8 cellular contexts compared by ENCODE assay signal in the genomic region with DNA sequence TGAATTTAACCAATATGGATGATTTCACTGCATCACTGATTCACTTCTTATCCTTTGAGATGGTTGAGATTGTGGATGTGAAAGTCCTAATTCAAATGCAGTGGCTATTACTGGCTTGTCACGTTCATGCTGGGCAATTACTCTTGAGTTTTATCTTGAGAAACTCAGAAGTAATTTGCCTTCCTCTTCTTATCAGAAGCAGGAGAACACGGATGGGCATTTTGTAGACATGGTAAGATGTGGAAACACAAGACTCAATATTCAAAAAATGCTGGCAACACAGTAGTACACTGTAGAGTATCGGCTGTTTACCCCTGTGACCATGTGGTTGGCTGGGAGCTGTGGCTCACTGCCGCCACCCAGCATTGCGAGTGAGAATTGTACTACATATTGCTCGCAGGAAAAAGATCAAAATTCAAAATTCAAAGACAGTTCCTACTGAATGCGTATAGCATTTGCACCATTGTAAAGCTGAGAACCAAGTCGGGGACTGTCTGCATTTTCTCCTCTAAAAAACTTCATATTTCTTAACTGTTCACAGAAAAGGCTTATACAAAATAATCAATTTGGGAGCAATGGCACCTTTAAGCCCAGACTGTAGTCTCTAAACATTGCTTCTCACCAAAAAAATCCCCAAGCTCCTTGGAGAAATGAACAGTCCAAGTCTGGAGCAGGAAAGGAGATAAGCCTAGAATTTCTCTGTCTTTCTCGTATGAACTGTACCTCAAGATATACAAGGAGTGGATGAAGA.
DNase-seq lines count a peak whose midpoint lies in the region; ATAC-seq lines count a peak whose summit lies in the region.

No MANE protein-coding gene starts in this region.

- ATAC-seq in GM19025 (IDR thresholded peaks at IDR 0.05; ENCODE audit: low read depth, unreplicated experiment) = peak; percentile 92
- peak; percentile 96 for ATAC-seq in HG03175 (IDR thresholded peaks at IDR 0.05; ENCODE audit: unreplicated experiment)
- ATAC-seq in activated naive CD8-positive, alpha-beta T cell treated with anti-CD3 and anti-CD28 coated beads, Interleukin-2, amount 50 U/mL, for 24 hours = peak; percentile 92

- no peak overlapping the region for H3K27ac ChIP-seq in CD4-positive, alpha-beta memory T cell (ENCODE audit: low read depth, low read length)
- H3K27ac ChIP-seq in SJCRH30 = no peak overlapping the region

- intact Hi-C loops in CD4-positive, alpha-beta memory T cell (cut with micrococcal nuclease) = loop anchor here (1.0 kb wide), 5 partner anchors 27 to 238 kb away; no protein-coding TSS in a partner anchor

- no peaks in the 10 kb centered on the region for H3K9me3 ChIP-seq in CD4-positive, alpha-beta memory T cell (ENCODE audit: control insufficient read depth in 1 of 2, low read length in 2 of 2)
- no peaks in the 10 kb centered on the region for H3K9me3 ChIP-seq in SJCRH30 (replicated peaks)

- no peaks in the 10 kb centered on the region for H3K9me3 Mint-ChIP-seq in CD4-positive, alpha-beta memory T cell
- no peaks in the 10 kb centered on the region for H3K9me3 Mint-ChIP-seq in activated naive CD8-positive, alpha-beta T cell treated with anti-CD3 and anti-CD28 coated beads, Interleukin-2, amount 50 U/mL, for 24 hours

- no peak overlapping the region for H3K4me3 ChIP-seq in CD4-positive, alpha-beta memory T cell (ENCODE audit: low read length in 2 of 2)
- no peak overlapping the region for H3K4me3 ChIP-seq in SJCRH30

- H3K4me1 ChIP-seq in CD4-positive, alpha-beta memory T cell (ENCODE audit: insufficient read depth, low read length) = no peaks in the 10 kb centered on the region
- H3K4me1 ChIP-seq in SJCRH30 = no peaks in the 10 kb centered on the region

- DNase-seq in CD4-positive, alpha-beta memory T cell = peak; percentile 57 to 71 (median 67)
- peak; percentile 11 to 50 for DNase-seq in SJCRH30
- DNase-seq in activated naive CD8-positive, alpha-beta T cell treated with anti-CD3 and anti-CD28 coated beads, Interleukin-2, amount 50 U/mL, for 24 hours = peak; percentile 55
- DNase-seq in iPS-NIHi7 (ENCODE audit: extremely low spot score) = peak; percentile 66
- DNase-seq in stimulated activated CD4-positive, alpha-beta T cell treated with anti-CD3 and anti-CD28 coated beads, TNF-alpha, amount 100 ng/mL, for 1 hour (ENCODE audit: low read depth in 3 of 3, low spot score in 1 of 3) = peak; percentile 20 to 41 (median 24)
- DNase-seq in islet precursor cell = no peak

- no peaks in the 10 kb centered on the region for H3K36me3 Mint-ChIP-seq in CD4-positive, alpha-beta memory T cell
- H3K36me3 Mint-ChIP-seq in activated naive CD8-positive, alpha-beta T cell treated with anti-CD3 and anti-CD28 coated beads, Interleukin-2, amount 50 U/mL, for 24 hours (ENCODE audit: low read depth) = no peaks in the 10 kb centered on the region

- POLR2A ChIA-PET in CD4-positive, alpha-beta memory T cell (lab: Charles Lee; ENCODE audit: partially characterized antibody) = interaction anchor here (0.9 to 3.2 kb wide), 4 partner anchors 64 to 238 kb away, joined by 3 to 19 read pairs (median 4); partner anchors contain the start of gene ELOVL5

- H3K27ac Mint-ChIP-seq in CD4-positive, alpha-beta memory T cell = peak overlapping the region in 1 of 7 donors; percentile 6
- H3K27ac Mint-ChIP-seq in activated naive CD8-positive, alpha-beta T cell treated with anti-CD3 and anti-CD28 coated beads, Interleukin-2, amount 50 U/mL, for 24 hours = no peak overlapping the region

- peaks cover 0 to 5% (median 2%) of the 10 kb centered on the region in 4 donors for H3K4me1 Mint-ChIP-seq in CD4-positive, alpha-beta memory T cell
- H3K4me1 Mint-ChIP-seq in activated naive CD8-positive, alpha-beta T cell treated with anti-CD3 and anti-CD28 coated beads, Interleukin-2, amount 50 U/mL, for 24 hours = peaks cover 4% of the 10 kb centered on the region

- H3K27me3 Mint-ChIP-seq in CD4-positive, alpha-beta memory T cell = peaks cover 3 to 4% of the 10 kb centered on the region in 2 donors
- no peaks in the 10 kb centered on the region for H3K27me3 Mint-ChIP-seq in activated naive CD8-positive, alpha-beta T cell treated with anti-CD3 and anti-CD28 coated beads, Interleukin-2, amount 50 U/mL, for 24 hours

- H3K36me3 ChIP-seq in CD4-positive, alpha-beta memory T cell (ENCODE audit: insufficient read depth, low read length) = no peaks in the 10 kb centered on the region
- no peaks in the 10 kb centered on the region for H3K36me3 ChIP-seq in SJCRH30

- H3K27me3 ChIP-seq in CD4-positive, alpha-beta memory T cell (ENCODE audit: insufficient read depth, low read length) = no peaks in the 10 kb centered on the region
- H3K27me3 ChIP-seq in SJCRH30 = no peaks in the 10 kb centered on the region

- no peak overlapping the region for H3K4me3 Mint-ChIP-seq in CD4-positive, alpha-beta memory T cell
- no peak overlapping the region for H3K4me3 Mint-ChIP-seq in activated naive CD8-positive, alpha-beta T cell treated with anti-CD3 and anti-CD28 coated beads, Interleukin-2, amount 50 U/mL, for 24 hours

- CTCF ChIA-PET in CD4-positive, alpha-beta memory T cell (lab: Charles Lee; ENCODE audit: partially characterized antibody) = interaction anchor here (0.6 to 6.2 kb wide), 47 partner anchors 8 to 318 kb away, joined by 3 to 202 read pairs (median 5); partner anchors contain the start of gene ELOVL5
